In genomic region chr6:7156666-7157278, GRCh38 we compare ENCODE assay signal across 11 cellular contexts. TPM values are rescaled to one million over a fixed set of nuclear protein-coding genes. Genes with fewer than 3 reads are reported as not detected.
DNase-seq lines count a peak whose midpoint lies in the region; TF ChIP-seq lines count a peak whose summit lies in the region.
"Had no signal": no experiment of that assay in that cellular context is flagged by ENCODE, and none has a peak within 500 bp of the region (broad histone marks: within the 10 kb centered on the region; RNA-seq: fewer than 3 reads in every experiment).

No MANE protein-coding gene starts in this region.

- H3K4me1 Mint-ChIP-seq in progenitor cell of endocrine pancreas (ENCODE audit: low read depth) = peaks cover 62% of the 10 kb centered on the region

- H3K4me1 ChIP-seq in esophagus (ENCODE audit: control insufficient read depth in 2 of 2, insufficient read depth in 2 of 2, low read length in 1 of 2) = peaks cover 2 to 18% of the 10 kb centered on the region in 2 donors
- H3K4me1 ChIP-seq in effector memory CD4-positive, alpha-beta T cell (ENCODE audit: control insufficient read depth, insufficient read depth, low read length, poor library complexity, severe bottlenecking) = peaks cover 12% of the 10 kb centered on the region

- DNase-seq in Daoy (ENCODE audit: low read depth) = peak; percentile 58
- peak; percentile 75 for DNase-seq in LHCN-M2 (ENCODE audit: low read depth)
- DNase-seq in progenitor cell of endocrine pancreas (ENCODE audit: low spot score, unreplicated experiment) = no peak
- no peak for DNase-seq in effector memory CD4-positive, alpha-beta T cell
- DNase-seq in SW 1271 (lab: John Stamatoyannopoulos, UW) = no peak
- no peak for DNase-seq in retina
- no peak for DNase-seq in HPDE6-E6E7 (ENCODE audit: extremely low spot score)
- DNase-seq: NCI-H2171 treated with DMSO at 0.1 percent for 48 hours; stimulated activated CD4-positive, alpha-beta T cell treated with anti-CD3 and anti-CD28 coated beads, Interleukin-2, amount 100 ng/mL, for 48 hours had no signal

- H3K9me3 ChIP-seq in esophagus (ENCODE audit: control insufficient read depth in 2 of 2, insufficient read depth in 1 of 2, low read depth in 1 of 2, low read length in 1 of 2) = no peaks in the 10 kb centered on the region
- H3K9me3 ChIP-seq in effector memory CD4-positive, alpha-beta T cell (ENCODE audit: control insufficient read depth, low read length) = no peaks in the 10 kb centered on the region

- no peaks in the 10 kb centered on the region for H3K36me3 ChIP-seq in esophagus (ENCODE audit: control insufficient read depth in 2 of 2, insufficient read depth in 2 of 2, low read length in 1 of 2)
- no peaks in the 10 kb centered on the region for H3K36me3 ChIP-seq in effector memory CD4-positive, alpha-beta T cell (ENCODE audit: control insufficient read depth, insufficient read depth, low read length)

- H3K9me3 Mint-ChIP-seq in progenitor cell of endocrine pancreas (ENCODE audit: low read depth) = no peaks in the 10 kb centered on the region
- H3K9me3 Mint-ChIP-seq: brain had no signal

- H3K27ac ChIP-seq in esophagus (ENCODE audit: low read depth in 2 of 2, low read length in 1 of 2) = peak overlapping the region; percentile 52 to 92
- no peak overlapping the region for H3K27ac ChIP-seq in effector memory CD4-positive, alpha-beta T cell (ENCODE audit: insufficient read depth, low read length, poor library complexity, severe bottlenecking)

- H3K4me3 ChIP-seq in esophagus (ENCODE audit: low read depth in 1 of 2, low read length in 2 of 2) = no peak overlapping the region
- H3K4me3 ChIP-seq in effector memory CD4-positive, alpha-beta T cell (ENCODE audit: insufficient read depth, low read depth, low read length, poor library complexity, severe bottlenecking) = no peak overlapping the region

- no peak for TF ChIP-seq CTCF in progenitor cell of endocrine pancreas (IDR thresholded peaks at IDR 0.05; ENCODE audit: unreplicated experiment)

- peak overlapping the region; percentile 72 for H3K27ac Mint-ChIP-seq in progenitor cell of endocrine pancreas

- H3K27me3 Mint-ChIP-seq in progenitor cell of endocrine pancreas = no peaks in the 10 kb centered on the region

- H3K4me3 Mint-ChIP-seq in progenitor cell of endocrine pancreas (ENCODE audit: low read depth) = no peak overlapping the region

- H3K27me3 ChIP-seq in esophagus (ENCODE audit: control insufficient read depth in 1 of 2, insufficient read depth in 2 of 2, low read length in 2 of 2) = no peaks in the 10 kb centered on the region
- H3K27me3 ChIP-seq in effector memory CD4-positive, alpha-beta T cell (replicated peaks; ENCODE audit: control insufficient read depth, insufficient read depth, low read length, poor library complexity, severe bottlenecking) = no peaks in the 10 kb centered on the region

- 55 to 71% methylated on average over 11 of the region's 11 CpGs for WGBS in esophagus, 2 donors

- H3K36me3 Mint-ChIP-seq in progenitor cell of endocrine pancreas (ENCODE audit: insufficient read depth) = peaks cover 1% of the 10 kb centered on the region
- H3K36me3 Mint-ChIP-seq: brain had no signal

RNA-seq across cellular contexts. Expression of gene RREB1, which starts 49.0 kb away (rescaled TPM):
- 7.0 and 7.9 TPM in 2 replicates for total RNA-seq in Daoy (2014; rRNA removed; shearing (Covaris generic))
- total RNA-seq in LHCN-M2 (2014; rRNA removed) (9.9 and 11.5 TPM in 2 replicates), progenitor cell of endocrine pancreas (67.2 and 71.7 TPM in 2 replicates)
- 5.4 TPM for polyA plus RNA-seq in LHCN-M2 (2012)
- 10 to 100 TPM; 13.0 to 19.7 TPM for polyA plus RNA-seq in esophagus

Comparison
In these comparisons a context has a peak if more than half of its experiments do, and no peak if none do; other contexts are left out.
1. DNase-seq: peak in Daoy (single experiment) and LHCN-M2 (single experiment); none in progenitor cell of endocrine pancreas (single experiment), effector memory CD4-positive, alpha-beta T cell (0 of 3), SW 1271 (0 of 2), retina (single experiment) and HPDE6-E6E7 (single experiment).